8 cellular contexts compared by ENCODE assay signal in the genomic region with DNA sequence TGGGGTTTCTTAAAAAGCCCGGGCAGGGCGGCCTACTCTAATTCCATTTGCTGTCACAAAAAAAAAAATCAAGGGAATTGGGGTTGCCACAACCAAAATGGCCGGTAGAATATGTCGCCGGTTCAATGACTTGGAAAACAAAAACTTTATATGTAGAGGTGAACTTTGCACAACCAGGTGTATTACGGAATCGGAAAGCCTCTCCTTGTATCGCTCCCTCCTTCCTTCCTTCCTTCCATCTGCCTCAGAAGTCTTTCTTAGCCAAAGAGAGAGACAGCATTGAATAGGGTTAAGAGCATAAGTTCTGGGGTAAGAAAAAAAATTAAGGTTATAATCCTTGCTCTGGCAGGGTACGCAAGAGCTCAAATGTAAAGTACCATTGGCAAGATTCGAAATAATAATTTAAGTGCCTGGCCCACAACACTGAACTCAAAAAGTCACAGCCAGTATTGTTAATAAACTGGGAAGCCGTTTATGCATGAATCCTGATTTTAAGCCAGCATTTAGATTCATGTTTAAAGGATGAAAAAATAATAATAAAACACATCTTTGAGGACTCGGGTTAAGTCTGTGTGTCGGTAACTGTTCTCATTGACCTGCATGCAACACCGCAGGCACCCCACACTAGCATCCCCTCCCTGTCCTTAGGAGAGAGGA. TPM values are rescaled to one million over a fixed set of nuclear protein-coding genes. Genes with fewer than 3 reads are reported as not detected.
DNase-seq lines count a peak whose midpoint lies in the region; ATAC-seq, FAIRE-seq and TF ChIP-seq lines count a peak whose summit lies in the region.

No MANE protein-coding gene starts in this region.

- no peak for TF ChIP-seq EP300 in gastroesophageal sphincter (IDR thresholded peaks at IDR 0.05)

- peak overlapping the region; percentile 83 for H3K27ac ChIP-seq in SJCRH30
- H3K27ac ChIP-seq in gastroesophageal sphincter: peak overlapping the region; percentile 82 to 98 (median 91)
- H3K27ac ChIP-seq in small intestine (ENCODE audit: low read depth in 1 of 2, low read length in 1 of 2): peak overlapping the region; percentile 43 to 95

- ATAC-seq in HG02610 (IDR thresholded peaks at IDR 0.05; ENCODE audit: unreplicated experiment) (peak; percentile 14), gastroesophageal sphincter (no peak), GM19463 (IDR thresholded peaks at IDR 0.05; ENCODE audit: unreplicated experiment) (no peak)

- peak overlapping the region; percentile 72 for H3K4me3 Mint-ChIP-seq in T-helper 1 cell treated with Interleukin-12 subunit alpha and Interleukin-12 subunit beta and Interleukin-4 antibody, amounts not matched to agents 30 μg/mL and 1 μg/mL, for 36 hours

- WGBS in gastroesophageal sphincter (ENCODE audit: low coverage in 1 of 2), 2 donors: 5 to 11% methylated on average over 10 to 12 of the region's 14 CpGs
- WGBS in small intestine, 3 donors: 20 to 28% (median 26%) methylated on average over 14 of the region's 14 CpGs

- peaks cover 3% of the 10 kb centered on the region; the same call in 1 of the 2 replicates for H3K4me1 ChIP-seq in SJCRH30
- peaks cover 5 to 48% (median 14%) of the 10 kb centered on the region in 3 donors for H3K4me1 ChIP-seq in gastroesophageal sphincter
- H3K4me1 ChIP-seq in small intestine (ENCODE audit: control insufficient read depth in 2 of 2, insufficient read depth in 1 of 2, low read depth in 1 of 2, low read length in 1 of 2): peaks cover 2 to 14% of the 10 kb centered on the region in 2 donors

- TF ChIP-seq CTCF in gastroesophageal sphincter (IDR thresholded peaks at IDR 0.05): no peak

- H3K27me3 ChIP-seq in SJCRH30: no peaks in the 10 kb centered on the region
- H3K27me3 ChIP-seq in gastroesophageal sphincter: no peaks in the 10 kb centered on the region
- no peaks in the 10 kb centered on the region for H3K27me3 ChIP-seq in small intestine (ENCODE audit: control insufficient read depth in 2 of 2, insufficient read depth in 2 of 2, low read length in 2 of 2)

- peak overlapping the region; percentile 60 for H3K27ac Mint-ChIP-seq in T-helper 1 cell treated with Interleukin-12 subunit alpha and Interleukin-12 subunit beta and Interleukin-4 antibody, amounts not matched to agents 30 μg/mL and 1 μg/mL, for 36 hours

- H3K4me1 Mint-ChIP-seq in T-helper 1 cell treated with Interleukin-12 subunit alpha and Interleukin-12 subunit beta and Interleukin-4 antibody, amounts not matched to agents 30 μg/mL and 1 μg/mL, for 36 hours (ENCODE audit: low read depth): peaks cover 50% of the 10 kb centered on the region

- no peak for DNase-seq in T-helper 1 cell
- DNase-seq in SJCRH30: no peak
- DNase-seq in small intestine: peak; percentile 84
- no peak for DNase-seq in HTR-8/SVneo (ENCODE audit: insufficient read length, low spot score)

- no peaks in the 10 kb centered on the region for H3K9me3 Mint-ChIP-seq in T-helper 1 cell treated with Interleukin-12 subunit alpha and Interleukin-12 subunit beta and Interleukin-4 antibody, amounts not matched to agents 30 μg/mL and 1 μg/mL, for 36 hours

- peak overlapping the region; percentile 92 for H3K4me3 ChIP-seq in SJCRH30
- H3K4me3 ChIP-seq in gastroesophageal sphincter: peak overlapping the region; percentile 68 to 75
- peak overlapping the region; percentile 71 to 85 for H3K4me3 ChIP-seq in small intestine (ENCODE audit: low read depth in 1 of 2, low read length in 2 of 2)

- no peaks in the 10 kb centered on the region for H3K27me3 Mint-ChIP-seq in T-helper 1 cell treated with Interleukin-12 subunit alpha and Interleukin-12 subunit beta and Interleukin-4 antibody, amounts not matched to agents 30 μg/mL and 1 μg/mL, for 36 hours (ENCODE audit: low read depth)

- H3K9me3 ChIP-seq in SJCRH30 (replicated peaks): no peaks in the 10 kb centered on the region
- no peaks in the 10 kb centered on the region for H3K9me3 ChIP-seq in gastroesophageal sphincter
- no peaks in the 10 kb centered on the region for H3K9me3 ChIP-seq in small intestine (ENCODE audit: control insufficient read depth, low read depth)

- FAIRE-seq in small intestine (lab: Jason Lieb, UNC) (no peak), HTR-8/SVneo (lab: Jason Lieb, UNC) (no peak)

- H3K36me3 ChIP-seq in SJCRH30: no peaks in the 10 kb centered on the region
- no peaks in the 10 kb centered on the region for H3K36me3 ChIP-seq in gastroesophageal sphincter
- H3K36me3 ChIP-seq in small intestine (ENCODE audit: control insufficient read depth in 2 of 2, insufficient read depth in 2 of 2, low read length in 2 of 2): no peaks in the 10 kb centered on the region

- TF ChIP-seq POLR2A in gastroesophageal sphincter (IDR thresholded peaks at IDR 0.05): no peak

- peaks cover 15% of the 10 kb centered on the region for H3K36me3 Mint-ChIP-seq in T-helper 1 cell treated with Interleukin-12 subunit alpha and Interleukin-12 subunit beta and Interleukin-4 antibody, amounts not matched to agents 30 μg/mL and 1 μg/mL, for 36 hours (ENCODE audit: low read depth)

RNA-seq across cellular contexts. Expression of a gene that starts 0.5 kb away (rescaled TPM):
- 45.4 and 54.3 TPM in 2 replicates for total RNA-seq in SJCRH30 (2014; rRNA removed; shearing (Covaris generic))
- 100 to 1,000 TPM; 121 to 151 (median 139) TPM for total RNA-seq in gastroesophageal sphincter
- polyA plus RNA-seq in small intestine: 10 to 100 TPM; 12.2 to 42.9 (median 13.4) TPM

RNA-seq across cellular contexts. Expression of a gene that starts 59.2 kb away (rescaled TPM):
- total RNA-seq in SJCRH30 (2014; rRNA removed; shearing (Covaris generic)): 40.9 and 42.2 TPM in 2 replicates
- total RNA-seq in gastroesophageal sphincter: 10 to 100 TPM in 2 of 4 donors, 1 to 10 TPM in 2; 8.1 to 31.9 (median 15.5) TPM
- 10 to 100 TPM in 2 of 3 donors, 1 to 10 TPM in 1; 5.8 to 11.6 (median 10.6) TPM for polyA plus RNA-seq in small intestine
